ENCODE assay signal across 9 cellular contexts in genomic region chr2:29114514-29114840, GRCh38. TPM values are rescaled to one million over a fixed set of nuclear protein-coding genes. Genes with fewer than 3 reads are reported as not detected.
DNase-seq lines count a peak whose midpoint lies in the region; ATAC-seq and TF ChIP-seq lines count a peak whose summit lies in the region.
"Had no signal": no experiment of that assay in that cellular context is flagged by ENCODE, and none has a peak within 500 bp of the region (broad histone marks: within the 10 kb centered on the region; RNA-seq: fewer than 3 reads in every experiment).

No MANE protein-coding gene starts in this region.

- H3K9me3 ChIP-seq in OCI-LY3 (ENCODE audit: insufficient read depth, low read length), result no peaks in the 10 kb centered on the region

- H3K36me3 ChIP-seq in ACC112 (ENCODE audit: insufficient read depth, low read length), result no peaks in the 10 kb centered on the region; the same call in 1 of the 2 replicates
- H3K36me3 ChIP-seq in OCI-LY3 (replicated peaks; ENCODE audit: low read depth, low read length), result no peaks in the 10 kb centered on the region

- H2AFZ ChIP-seq in ACC112 (ENCODE audit: low read length, unreplicated experiment), result peak overlapping the region; percentile 76
- peak overlapping the region; percentile 62; the same call in 1 of the 2 replicates for H2AFZ ChIP-seq in OCI-LY3 (ENCODE audit: low read depth, low read length)

- peaks cover 7 to 42% (median 40%) of the 10 kb centered on the region in 4 donors for H3K4me1 Mint-ChIP-seq in naive thymus-derived CD8-positive, alpha-beta T cell

- H3K27ac ChIP-seq in ACC112 (ENCODE audit: low read depth, low read length) (peak overlapping the region; percentile 51), OCI-LY3 (ENCODE audit: low read length) (no peak overlapping the region), cingulate gyrus (ENCODE audit: low read depth, low read length) (peak overlapping the region; percentile 96)

- H3K9me3 Mint-ChIP-seq in naive thymus-derived CD8-positive, alpha-beta T cell, result no peaks in the 10 kb centered on the region

- H3K9ac ChIP-seq in OCI-LY3 (ENCODE audit: low read length), result no peak overlapping the region

- H3K79me2 ChIP-seq in ACC112 (ENCODE audit: control insufficient read depth, insufficient read depth, low read length, unreplicated experiment) (peaks cover 36% of the 10 kb centered on the region), OCI-LY3 (ENCODE audit: low read length) (peaks cover 4% of the 10 kb centered on the region)

- H4K20me1 ChIP-seq in OCI-LY3 (ENCODE audit: insufficient read depth, low read length), result no peaks in the 10 kb centered on the region

- H3K4me3 ChIP-seq in ACC112 (ENCODE audit: low read depth, low read length) (peak overlapping the region; percentile 98), OCI-LY3 (ENCODE audit: low read length) (peak overlapping the region; percentile 98)

- H3K27me3 ChIP-seq in ACC112 (ENCODE audit: insufficient read depth, low read length) (no peaks in the 10 kb centered on the region), OCI-LY3 (ENCODE audit: low read depth, low read length) (peaks cover 13% of the 10 kb centered on the region; the same call in 1 of the 2 replicates)

- H3K4me3 Mint-ChIP-seq in naive thymus-derived CD8-positive, alpha-beta T cell, result peak overlapping the region; percentile 89 to 98 (median 93)

- peaks cover 58% of the 10 kb centered on the region for H3K4me1 ChIP-seq in ACC112 (ENCODE audit: control insufficient read depth, insufficient read depth, low read length, unreplicated experiment)
- peaks cover 11% of the 10 kb centered on the region; the same call in 1 of the 2 replicates for H3K4me1 ChIP-seq in OCI-LY3 (ENCODE audit: low read length)

- peaks cover 0 to 1% (median 0%) of the 10 kb centered on the region in 5 donors for H3K27me3 Mint-ChIP-seq in naive thymus-derived CD8-positive, alpha-beta T cell

- POLR2A ChIA-PET in naive thymus-derived CD8-positive, alpha-beta T cell (lab: Charles Lee), result interaction anchor here (0.6 to 4.6 kb wide), 3 partner anchors 102 to 1151 kb away, joined by 3 to 62 read pairs (median 5); partner anchors contain the start of gene TRMT61B

- peak overlapping the region; percentile 91 to 99 (median 98) for H3K27ac Mint-ChIP-seq in naive thymus-derived CD8-positive, alpha-beta T cell

- H3K36me3 Mint-ChIP-seq in naive thymus-derived CD8-positive, alpha-beta T cell, result no peaks in the 10 kb centered on the region

- no peak for ATAC-seq in naive thymus-derived CD8-positive, alpha-beta T cell
- ATAC-seq in GM21723 (IDR thresholded peaks at IDR 0.05; ENCODE audit: unreplicated experiment) (no peak), GM19328 (IDR thresholded peaks at IDR 0.05; ENCODE audit: unreplicated experiment) (no peak), GM21447 (IDR thresholded peaks at IDR 0.05; ENCODE audit: unreplicated experiment) (no peak)

- no peak for TF ChIP-seq CTCF in OCI-LY3 (IDR thresholded peaks at IDR 0.05; ENCODE audit: low read depth, low read length)

- peak in 3 of 10 donors; percentile 3 to 10 (median 8) for DNase-seq in naive thymus-derived CD8-positive, alpha-beta T cell
- no peak for DNase-seq in islet precursor cell

- peak overlapping the region; percentile 78 for H3K4me2 ChIP-seq in OCI-LY3 (ENCODE audit: low read length)

RNA-seq across cellular contexts. Expression of gene CLIP4, which starts 0.7 kb away (rescaled TPM):
- total RNA-seq in naive thymus-derived CD8-positive, alpha-beta T cell, result 10 to 100 TPM; 56.1 to 59.0 TPM
- polyA plus RNA-seq in naive thymus-derived CD8-positive, alpha-beta T cell, result 10 to 100 TPM; 18.7 to 20.6 (median 18.8) TPM

RNA-seq across cellular contexts. Expression of gene PCARE, which starts 40.2 kb away (rescaled TPM):
- total RNA-seq in naive thymus-derived CD8-positive, alpha-beta T cell, result not detected
- not detected for polyA plus RNA-seq in naive thymus-derived CD8-positive, alpha-beta T cell
- total RNA-seq: Daoy had no signal
